ENCODE assay signal across 8 cellular contexts in the genomic region with DNA sequence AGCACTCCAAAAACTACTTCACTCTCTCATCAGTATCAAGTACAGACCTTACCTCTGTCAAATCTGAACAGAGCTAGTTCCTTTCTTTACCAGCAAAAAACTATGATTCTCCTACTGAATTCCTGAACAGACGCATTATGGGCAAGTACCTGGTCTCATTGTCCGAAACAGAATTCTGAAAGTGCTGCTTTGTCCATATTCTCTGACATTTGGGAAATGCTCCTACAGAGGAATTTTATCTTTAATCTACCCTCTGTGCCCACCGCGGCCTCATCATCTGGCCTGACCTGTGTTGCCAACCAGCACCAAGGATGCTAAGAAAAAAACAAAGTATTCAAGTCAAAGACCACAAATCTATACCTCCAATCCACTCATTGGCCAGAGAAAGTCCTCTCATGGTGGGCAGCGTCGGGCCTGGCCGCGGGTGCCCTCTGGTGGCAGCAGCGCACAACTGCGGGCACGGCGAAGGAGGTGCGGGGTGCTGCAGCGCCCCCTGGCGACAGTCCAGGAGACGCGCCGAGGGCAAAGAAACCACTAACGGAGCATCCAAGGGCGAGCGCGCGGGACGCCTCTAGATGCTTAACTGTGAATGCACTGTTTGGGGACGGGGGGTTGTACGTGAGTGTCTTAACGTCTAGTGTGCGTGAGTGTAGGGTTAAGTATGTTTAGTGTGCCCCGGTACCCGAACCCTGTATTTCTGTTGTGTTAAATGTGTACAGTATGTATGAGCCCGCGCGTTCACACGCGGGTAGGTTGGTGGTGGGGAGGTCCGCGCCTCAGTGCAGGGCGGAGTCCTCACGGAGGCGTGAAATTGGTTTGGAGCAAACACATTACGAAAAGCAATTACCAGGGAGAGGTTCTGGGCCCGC. TPM values are rescaled to one million over a fixed set of nuclear protein-coding genes. Genes with fewer than 3 reads are reported as not detected.
DNase-seq lines count a peak whose midpoint lies in the region; ATAC-seq and TF ChIP-seq lines count a peak whose summit lies in the region.

No MANE protein-coding gene starts in this region.

- H3K79me2 ChIP-seq in OCI-LY1 (ENCODE audit: insufficient read depth, low read length) = no peaks in the 10 kb centered on the region

- peak; percentile 100 for TF ChIP-seq CTCF in OCI-LY1 (IDR thresholded peaks at IDR 0.05; ENCODE audit: low read length)
- TF ChIP-seq CTCF in epithelial cell of esophagus (IDR thresholded peaks at IDR 0.05; ENCODE audit: insufficient read depth, low read depth, low read length, missing control alignments) = peak; percentile 96
- peak; percentile 100 for TF ChIP-seq CTCF in natural killer cell (IDR thresholded peaks at IDR 0.05)

- peaks cover 41 to 48% of the 10 kb centered on the region in 2 donors for H3K27me3 Mint-ChIP-seq in natural killer cell (ENCODE audit: low read depth in 2 of 2)
- H3K27me3 Mint-ChIP-seq in stimulated activated memory B cell treated with anti-CD40 and anti-IgM and Interleukin-4, amounts not matched to agents 10 μg/mL and 1 μg/mL and 100 μg/mL, for 72 hours = peaks cover 90% of the 10 kb centered on the region

- no peaks in the 10 kb centered on the region for H3K4me1 ChIP-seq in OCI-LY1 (ENCODE audit: insufficient read depth, low read length, severe bottlenecking)

- H4K20me1 ChIP-seq in OCI-LY1 (ENCODE audit: insufficient read depth, low read length) = no peaks in the 10 kb centered on the region

- H2AFZ ChIP-seq in OCI-LY1 (ENCODE audit: low read length) = no peak overlapping the region

- H3K9me3 ChIP-seq in OCI-LY1 (ENCODE audit: low read length) = no peaks in the 10 kb centered on the region

- H3K4me3 Mint-ChIP-seq in natural killer cell = no peak overlapping the region
- H3K4me3 Mint-ChIP-seq in stimulated activated memory B cell treated with anti-CD40 and anti-IgM and Interleukin-4, amounts not matched to agents 10 μg/mL and 1 μg/mL and 100 μg/mL, for 72 hours = no peak overlapping the region

- H3K9me2 ChIP-seq in OCI-LY1 (ENCODE audit: low read depth, low read length) = no peaks in the 10 kb centered on the region

- no peaks in the 10 kb centered on the region for H3F3A ChIP-seq in OCI-LY1 (ENCODE audit: insufficient read depth, low read length)

- no peak overlapping the region for H3K9ac ChIP-seq in OCI-LY1 (ENCODE audit: low read length)

- no peaks in the 10 kb centered on the region for H3K36me3 ChIP-seq in OCI-LY1 (ENCODE audit: insufficient read depth, low read length)

- H3K4me1 Mint-ChIP-seq in natural killer cell = peaks cover 10 to 20% of the 10 kb centered on the region in 2 donors
- peaks cover 17% of the 10 kb centered on the region for H3K4me1 Mint-ChIP-seq in stimulated activated memory B cell treated with anti-CD40 and anti-IgM and Interleukin-4, amounts not matched to agents 10 μg/mL and 1 μg/mL and 100 μg/mL, for 72 hours

- H3K36me3 Mint-ChIP-seq in natural killer cell = no peaks in the 10 kb centered on the region
- H3K36me3 Mint-ChIP-seq in stimulated activated memory B cell treated with anti-CD40 and anti-IgM and Interleukin-4, amounts not matched to agents 10 μg/mL and 1 μg/mL and 100 μg/mL, for 72 hours = no peaks in the 10 kb centered on the region

- no peak overlapping the region for H3K27ac Mint-ChIP-seq in natural killer cell
- H3K27ac Mint-ChIP-seq in stimulated activated memory B cell treated with anti-CD40 and anti-IgM and Interleukin-4, amounts not matched to agents 10 μg/mL and 1 μg/mL and 100 μg/mL, for 72 hours = no peak overlapping the region

- no peaks in the 10 kb centered on the region for H3K9me3 Mint-ChIP-seq in natural killer cell
- H3K9me3 Mint-ChIP-seq in stimulated activated memory B cell treated with anti-CD40 and anti-IgM and Interleukin-4, amounts not matched to agents 10 μg/mL and 1 μg/mL and 100 μg/mL, for 72 hours = no peaks in the 10 kb centered on the region

- ATAC-seq in GM18861 (IDR thresholded peaks at IDR 0.05; ENCODE audit: unreplicated experiment) (peak; percentile 55), HG03432 (IDR thresholded peaks at IDR 0.05; ENCODE audit: unreplicated experiment) (peak; percentile 78), natural killer cell (peak; percentile 91 to 96 (median 91))
- ATAC-seq in stimulated activated memory B cell treated with anti-CD40 and anti-IgM and Interleukin-4, amounts not matched to agents 10 μg/mL and 1 μg/mL and 100 μg/mL, for 72 hours = peak; percentile 65

- peaks cover 9% of the 10 kb centered on the region for H3K27me3 ChIP-seq in OCI-LY1 (ENCODE audit: insufficient read depth, low read length)

- DNase-seq in AG20443 (ENCODE audit: low spot score) (peak; percentile 95), epithelial cell of esophagus (ENCODE audit: low read depth) (peak; percentile 61), natural killer cell (peak; percentile 81)
- DNase-seq in activated CD8-positive, alpha-beta memory T cell treated with anti-CD3 and anti-CD28 coated beads, Interleukin-2, amount 50 U/mL, for 24 hours (ENCODE audit: extremely low read depth) = peak; percentile 35

- no peak overlapping the region for H3K4me2 ChIP-seq in OCI-LY1 (ENCODE audit: low read length)

- H3K4me3 ChIP-seq in OCI-LY1 (ENCODE audit: low read depth, low read length, poor library complexity, severe bottlenecking) (no peak overlapping the region), epithelial cell of esophagus (ENCODE audit: low read length) (no peak overlapping the region)

- intact Hi-C loops in natural killer cell (cut with micrococcal nuclease) = loop anchor here (1.0 to 2.0 kb wide), 2 partner anchors 48 to 274 kb away; no protein-coding TSS in a partner anchor

- H3K27ac ChIP-seq in OCI-LY1 (ENCODE audit: low read depth, low read length, poor library complexity, severe bottlenecking) = no peak overlapping the region

RNA-seq across cellular contexts. Expression of a gene that starts 5.0 kb away (rescaled TPM):
- not detected for total RNA-seq in natural killer cell

RNA-seq across cellular contexts. Expression of a gene that starts 14.5 kb away (rescaled TPM):
- not detected for total RNA-seq in natural killer cell

RNA-seq across cellular contexts. Expression of a gene that starts 37.8 kb away (rescaled TPM):
- total RNA-seq in natural killer cell = 1 to 10 TPM in 1 of 3 donors, not detected in 2; 2.5 TPM

RNA-seq across cellular contexts. Expression of a gene that starts 54.5 kb away (rescaled TPM):
- 10 to 100 TPM; 12.1 to 26.1 (median 17.6) TPM for total RNA-seq in natural killer cell

RNA-seq across cellular contexts. Expression of a gene that starts 59.8 kb away (rescaled TPM):
- 10 to 100 TPM; 47.0 to 51.6 (median 48.6) TPM for total RNA-seq in natural killer cell

Comparison
In these comparisons a context has a peak if more than half of its experiments do, and no peak if none do; other contexts are left out.
1. DNase-seq: peak in every context shown above with its lines; median percentile 95 in AG20443; 81 in natural killer cell; 61 in epithelial cell of esophagus; 35 in activated CD8-positive, alpha-beta memory T cell treated with anti-CD3 and anti-CD28 coated beads, Interleukin-2, amount 50 U/mL, for 24 hours.